29 cellular contexts compared by ENCODE assay signal in the genomic region with DNA sequence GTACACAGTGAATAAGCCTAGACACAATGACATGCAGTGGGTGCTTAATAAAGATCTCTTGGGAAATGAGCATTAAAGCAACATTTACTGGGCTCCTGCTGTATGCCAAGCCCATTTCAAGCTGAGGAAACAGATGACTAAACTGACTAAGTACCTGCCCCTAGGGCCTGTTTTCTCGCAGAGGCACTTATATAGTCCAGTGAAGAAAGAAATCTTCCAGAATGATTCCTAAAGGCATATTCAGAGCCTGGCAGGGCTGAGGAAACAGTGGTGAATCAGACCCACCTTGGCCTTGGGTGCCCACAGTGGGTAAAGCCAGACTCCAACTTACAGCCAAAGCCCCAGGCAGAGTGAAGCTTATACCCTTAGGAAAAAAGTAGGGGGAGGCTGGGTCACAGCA. TPM values are rescaled to one million over a fixed set of nuclear protein-coding genes. Genes with fewer than 3 reads are reported as not detected.
"Had no signal": no experiment of that assay in that cellular context is flagged by ENCODE, and none has a peak within 500 bp of the region (broad histone marks: within the 10 kb centered on the region; RNA-seq: fewer than 3 reads in every experiment).

No MANE protein-coding gene starts in this region.

- H3K36me3 ChIP-seq: colonic mucosa, prostate gland, right atrium auricular region had no signal

- H3K9me3 ChIP-seq: colonic mucosa, esophagus muscularis mucosa, gastroesophageal sphincter, heart left ventricle, prostate gland, right atrium auricular region, thyroid gland, upper lobe of left lung had no signal

- H3K9me3 Mint-ChIP-seq: memory B cell; natural killer cell; stimulated activated naive CD8-positive, alpha-beta T cell treated with anti-CD3 and anti-CD28 coated beads, Interleukin-15, amount 100 ng/mL, for 72 hours had no signal

- ATAC-seq: foreskin keratinocyte; gastroesophageal sphincter; heart left ventricle; left lobe of liver; natural killer cell; sciatic nerve; stimulated activated naive CD8-positive, alpha-beta T cell treated with anti-CD3 and anti-CD28 coated beads, Interleukin-15, amount 100 ng/mL, for 72 hours had no signal

- DNase-seq: colonic mucosa; dermis blood vessel endothelial cell; effector memory CD4-positive, alpha-beta T cell; foreskin keratinocyte; heart left ventricle; kidney; natural killer cell; stimulated activated CD4-positive, alpha-beta T cell treated with anti-CD3 and anti-CD28 coated beads, Interleukin-12 subunit alpha, Interleukin-12 subunit beta, amount 100 ng/mL, for 4 hours; stimulated activated CD4-positive, alpha-beta T cell treated with anti-CD3 and anti-CD28 coated beads, Interleukin-1b, Interleukin-23, amount 100 ng/mL, for 48 hours; stimulated activated CD4-positive, alpha-beta T cell treated with anti-CD3 and anti-CD28 coated beads, Interleukin-4, amount 100 ng/mL, for 1 hour; stimulated activated CD8-positive, alpha-beta memory T cell treated with anti-CD3 and anti-CD28 coated beads, Interleukin-4, amount 100 ng/mL, for 48 hours; stimulated activated naive CD4-positive, alpha-beta T cell; stimulated activated naive CD8-positive, alpha-beta T cell treated with anti-CD3 and anti-CD28 coated beads, Interleukin-15, amount 100 ng/mL, for 72 hours; thyroid gland; upper lobe of left lung had no signal

- H3K36me3 Mint-ChIP-seq: natural killer cell had no signal

- H3K4me3 Mint-ChIP-seq: memory B cell; natural killer cell; neural progenitor cell; stimulated activated naive CD8-positive, alpha-beta T cell treated with anti-CD3 and anti-CD28 coated beads, Interleukin-15, amount 100 ng/mL, for 72 hours had no signal

- H3K4me3 ChIP-seq: colonic mucosa, esophagus muscularis mucosa, gastroesophageal sphincter, heart left ventricle, hepatocyte, lung, neural progenitor cell, prostate gland, right atrium auricular region, smooth muscle cell, thyroid gland, upper lobe of left lung had no signal

- H3K27me3 Mint-ChIP-seq: memory B cell; stimulated activated naive CD8-positive, alpha-beta T cell treated with anti-CD3 and anti-CD28 coated beads, Interleukin-15, amount 100 ng/mL, for 72 hours had no signal

- H3K27me3 ChIP-seq: colonic mucosa, esophagus muscularis mucosa, foreskin keratinocyte, gastroesophageal sphincter, heart left ventricle, hepatocyte, neural progenitor cell, right atrium auricular region, thyroid gland, upper lobe of left lung had no signal

- H3K27ac Mint-ChIP-seq: memory B cell, natural killer cell, neural progenitor cell had no signal

RNA-seq across cellular contexts. Expression of gene S100P, which starts 22.0 kb away (rescaled TPM):
- total RNA-seq: dermis blood vessel endothelial cell, endothelial cell of umbilical vein, fibroblast of lung, foreskin keratinocyte, kidney, osteocyte had no signal
- polyA plus RNA-seq: endothelial cell of umbilical vein, fibroblast of lung had no signal
